In the genomic region with DNA sequence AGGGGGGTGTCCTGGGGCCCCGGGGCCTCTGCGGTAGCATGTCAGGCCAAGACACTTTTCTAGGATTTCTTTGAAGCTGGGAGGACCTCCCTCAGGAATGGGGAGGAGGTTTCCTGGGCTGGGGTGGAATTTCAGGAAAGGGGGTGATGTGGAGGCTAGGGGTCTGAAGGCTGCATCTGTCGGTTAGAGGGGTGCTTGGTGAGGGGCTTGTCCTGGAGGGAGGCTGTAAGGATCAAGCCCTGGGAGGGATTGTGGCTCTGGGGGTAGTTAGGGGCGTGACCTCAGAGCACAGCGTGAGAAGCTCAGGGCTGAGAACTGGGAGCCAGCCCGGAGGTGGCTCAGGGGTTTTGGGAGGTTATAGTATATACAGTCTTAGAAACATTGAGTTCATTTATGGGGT, we compare ENCODE assay signal across 9 cellular contexts. TPM values are rescaled to one million over a fixed set of nuclear protein-coding genes. Genes with fewer than 3 reads are reported as not detected.
DNase-seq lines count a peak whose midpoint lies in the region; ATAC-seq and TF ChIP-seq lines count a peak whose summit lies in the region.
"Had no signal": no experiment of that assay in that cellular context is flagged by ENCODE, and none has a peak within 500 bp of the region (broad histone marks: within the 10 kb centered on the region; RNA-seq: fewer than 3 reads in every experiment).

No MANE protein-coding gene starts in this region.

- TF ChIP-seq CTCF in heart left ventricle (IDR thresholded peaks at IDR 0.05) (no peak), brain (conservative IDR thresholded peaks at IDR 0.05) (no peak), liver (IDR thresholded peaks at IDR 0.05; ENCODE audit: low read depth, low read length, missing input control) (no peak), upper lobe of left lung (IDR thresholded peaks at IDR 0.05) (no peak)

- H3K27me3 Mint-ChIP-seq in brain: peaks cover 4% of the 10 kb centered on the region

- peak overlapping the region; percentile 18 to 100 (median 92) for H3K4me3 ChIP-seq in heart left ventricle
- H3K4me3 ChIP-seq in liver (ENCODE audit: low read depth in 1 of 3, low read length in 3 of 3): no peak overlapping the region
- H3K4me3 ChIP-seq in upper lobe of left lung: peak overlapping the region; percentile 60 to 98 (median 82)

- intact Hi-C loops in heart left ventricle (cut with DNase I) (loop anchor here in 7 of 10 donors (2.0 to 5.0 kb wide), 4 partner anchors 41 to 48 kb away; partner anchors contain the start of gene PRR12 (in 5 of the 7)), Right ventricle myocardium superior (cut with DNase I) (loop anchor here (2.0 kb wide), 1 partner anchor 46 kb away; no protein-coding TSS in a partner anchor)

- H3K9me3 ChIP-seq in heart left ventricle (no peaks in the 10 kb centered on the region), liver (ENCODE audit: control insufficient read depth in 4 of 4, low read length in 3 of 4) (no peaks in the 10 kb centered on the region), upper lobe of left lung (no peaks in the 10 kb centered on the region)

- H3K4me1 ChIP-seq in heart left ventricle (peaks cover 3 to 60% (median 44%) of the 10 kb centered on the region in 12 donors), liver (ENCODE audit: control insufficient read depth in 4 of 4, insufficient read depth in 4 of 4, low read length in 3 of 4) (peaks cover 4 to 21% (median 14%) of the 10 kb centered on the region in 4 donors), upper lobe of left lung (peaks cover 51 to 83% (median 58%) of the 10 kb centered on the region in 4 donors)

- no peaks in the 10 kb centered on the region for H3K27me3 ChIP-seq in heart left ventricle
- no peaks in the 10 kb centered on the region for H3K27me3 ChIP-seq in liver (ENCODE audit: control insufficient read depth in 4 of 4, insufficient read depth in 4 of 4, low read length in 3 of 4)
- no peaks in the 10 kb centered on the region for H3K27me3 ChIP-seq in upper lobe of left lung

- peak overlapping the region; percentile 96 to 100 (median 99) for H3K27ac ChIP-seq in heart left ventricle
- peak overlapping the region; percentile 29 to 31 for H3K27ac ChIP-seq in liver (ENCODE audit: low read depth in 1 of 2, low read length in 2 of 2)
- H3K27ac ChIP-seq in upper lobe of left lung: peak overlapping the region; percentile 95 to 100 (median 100)

- no peak for TF ChIP-seq POLR2A in heart left ventricle (IDR thresholded peaks at IDR 0.05)
- no peak for TF ChIP-seq POLR2A in upper lobe of left lung (IDR thresholded peaks at IDR 0.05)

- ATAC-seq in heart left ventricle (no peak), Right ventricle myocardium superior (ENCODE audit: poor library complexity) (no peak), upper lobe of left lung (ENCODE audit: low FRiP score in 2 of 2) (no peak), HG02970 (IDR thresholded peaks at IDR 0.05; ENCODE audit: low FRiP score, unreplicated experiment) (no peak)

- peaks cover 0 to 23% (median 12%) of the 10 kb centered on the region in 9 donors for H3K36me3 ChIP-seq in heart left ventricle
- H3K36me3 ChIP-seq in liver (ENCODE audit: control insufficient read depth in 4 of 4, insufficient read depth in 3 of 4, low read depth in 1 of 4, low read length in 3 of 4): no peaks in the 10 kb centered on the region
- peaks cover 0 to 21% (median 5%) of the 10 kb centered on the region in 4 donors for H3K36me3 ChIP-seq in upper lobe of left lung

- no peaks in the 10 kb centered on the region for H3K36me3 Mint-ChIP-seq in brain

- peak overlapping the region; percentile 83 to 99 (median 86) for H3K4me3 Mint-ChIP-seq in brain

- no peak overlapping the region for H3K9ac ChIP-seq in liver (ENCODE audit: low read depth in 1 of 2, low read length in 2 of 2)

- H3K4me1 Mint-ChIP-seq in brain: peaks cover 64% of the 10 kb centered on the region

- H3K9me3 Mint-ChIP-seq in brain: no peaks in the 10 kb centered on the region

- WGBS in heart left ventricle, 4 donors: 13 to 28% (median 16%) methylated on average over 5 to 6 of the region's 6 CpGs
- 39% methylated on average over 6 of the region's 6 CpGs for whole genome bisulfite sequencing in liver
- WGBS in upper lobe of left lung, 2 donors: 4 to 15% methylated on average over 6 of the region's 6 CpGs

- no peak for TF ChIP-seq EP300 in upper lobe of left lung (IDR thresholded peaks at IDR 0.05)

- peak in 1 of 5 donors; percentile 47 for DNase-seq in heart left ventricle
- DNase-seq in Right ventricle myocardium superior: no peak
- DNase-seq in upper lobe of left lung: no peak
- no peak for DNase-seq in HPDE6-E6E7 (ENCODE audit: extremely low spot score)
- no peak for DNase-seq in RKO (ENCODE audit: low spot score)
- DNase-seq: cortex of kidney had no signal

- TF ChIP-seq RAD21 in liver (IDR thresholded peaks at IDR 0.05): no peak

- peak overlapping the region in 4 of 5 experiments; percentile 18 to 100 (median 86) for H3K27ac Mint-ChIP-seq in brain

TF ChIP-seq in liver, 16 proteins besides CTCF, POLR2A, EP300 and RAD21 (continues in another document):
- TF ChIP-seq FOXA1 (IDR thresholded peaks at IDR 0.05): no peak
- TF ChIP-seq GABPA (IDR thresholded peaks at IDR 0.05 in 1 of 2, conservative IDR thresholded peaks at IDR 0.05 in 1 of 2): no peak
- TF ChIP-seq NR2F2 (IDR thresholded peaks at IDR 0.05): no peak
- no peak for TF ChIP-seq MAX (IDR thresholded peaks at IDR 0.05)
- no peak for TF ChIP-seq EGR1 (IDR thresholded peaks at IDR 0.05; ENCODE audit: low read depth in 2 of 2)
- TF ChIP-seq YY1 (IDR thresholded peaks at IDR 0.05): no peak
- no peak for TF ChIP-seq ZBTB33 (IDR thresholded peaks at IDR 0.05)
- no peak for TF ChIP-seq HNF4G (IDR thresholded peaks at IDR 0.05)
- no peak for TF ChIP-seq JUND (IDR thresholded peaks at IDR 0.05)

RNA-seq across cellular contexts. Expression of gene RRAS, which starts 1.6 kb away (rescaled TPM):
- total RNA-seq in heart left ventricle: 100 to 1,000 TPM in 7 of 9 donors, 10 to 100 TPM in 2; 64.4 to 149 (median 110) TPM
- 100 to 1,000 TPM; 133 to 177 TPM for polyA plus RNA-seq in heart left ventricle
- total RNA-seq in Right ventricle myocardium superior: 105 TPM
- polyA plus RNA-seq in brain (ENCODE audit: insufficient read depth, low read depth, low replicate concordance): 18.8 TPM
- total RNA-seq in liver: 1 to 10 TPM; 4.1 to 5.7 TPM
- 10 to 100 TPM; 16.5 to 18.5 TPM for polyA plus RNA-seq in liver
- 100 to 1,000 TPM in 3 of 6 donors, 10 to 100 TPM in 3; 81.7 to 160 (median 107) TPM for total RNA-seq in upper lobe of left lung

RNA-seq across cellular contexts. Expression of gene SCAF1, which starts 3.6 kb away (rescaled TPM):
- total RNA-seq in heart left ventricle (10 to 100 TPM; 24.5 to 52.8 (median 46.3) TPM), Right ventricle myocardium superior (42.0 TPM), liver (10 to 100 TPM in 1 of 2 donors, 1 to 10 TPM in 1; 9.2 to 10.6 TPM), upper lobe of left lung (10 to 100 TPM; 28.6 to 98.5 (median 71.0) TPM)
- polyA plus RNA-seq in heart left ventricle (10 to 100 TPM; 26.9 to 28.2 TPM), brain (ENCODE audit: insufficient read depth, low read depth, low replicate concordance) (67.3 TPM), liver (10 to 100 TPM in 1 of 2 donors, 1 to 10 TPM in 1; 4.6 to 17.6 TPM)

RNA-seq across cellular contexts. Expression of gene IRF3, which starts 27.3 kb away (rescaled TPM):
- total RNA-seq in heart left ventricle: 10 to 100 TPM; 23.1 to 55.7 (median 30.5) TPM
- polyA plus RNA-seq in heart left ventricle: 10 to 100 TPM; 35.1 to 68.0 TPM
- total RNA-seq in Right ventricle myocardium superior: 29.9 TPM
- polyA plus RNA-seq in brain (ENCODE audit: insufficient read depth, low read depth, low replicate concordance): 80.8 TPM
- 10 to 100 TPM; 24.4 to 31.7 TPM for total RNA-seq in liver
- 10 to 100 TPM; 18.2 to 33.6 TPM for polyA plus RNA-seq in liver
- total RNA-seq in upper lobe of left lung: 100 to 1,000 TPM in 3 of 6 donors, 10 to 100 TPM in 3; 50.5 to 210 (median 99.1) TPM

RNA-seq across cellular contexts. Expression of gene BCL2L12, which starts 27.4 kb away (rescaled TPM):
- 10 to 100 TPM in 5 of 9 donors, 1 to 10 TPM in 4; 5.9 to 15.9 (median 10.0) TPM for total RNA-seq in heart left ventricle
- 10 to 100 TPM; 14.2 to 18.6 TPM for polyA plus RNA-seq in heart left ventricle
- total RNA-seq in Right ventricle myocardium superior: 10.8 TPM
- polyA plus RNA-seq in brain (ENCODE audit: insufficient read depth, low read depth, low replicate concordance): 11.5 TPM
- total RNA-seq in liver: 1 to 10 TPM; 1.6 to 6.3 TPM
- 10 to 100 TPM in 1 of 2 donors, 1 to 10 TPM in 1; 7.2 to 15.7 TPM for polyA plus RNA-seq in liver
- total RNA-seq in upper lobe of left lung: 10 to 100 TPM in 3 of 6 donors, 1 to 10 TPM in 3; 4.2 to 21.3 (median 14.1) TPM

RNA-seq across cellular contexts. Expression of gene PRMT1, which starts 38.7 kb away (rescaled TPM):
- total RNA-seq in heart left ventricle (100 to 1,000 TPM; 106 to 170 (median 124) TPM), Right ventricle myocardium superior (110 TPM), liver (10 to 100 TPM; 61.6 to 67.2 TPM), upper lobe of left lung (100 to 1,000 TPM in 2 of 6 donors, 10 to 100 TPM in 4; 65.6 to 155 (median 82.0) TPM)
- polyA plus RNA-seq in heart left ventricle (100 to 1,000 TPM; 113 to 283 TPM), brain (ENCODE audit: insufficient read depth, low read depth, low replicate concordance) (243 TPM), liver (10 to 100 TPM; 35.1 to 46.0 TPM)

Comparison
In these comparisons a context has a peak if more than half of its experiments do, and no peak if none do; other contexts are left out.
1. H3K27ac ChIP-seq: peak in every context shown above with its lines; median percentile 100 in upper lobe of left lung; 99 in heart left ventricle; 30 in liver.
2. H3K4me3 ChIP-seq: peak in heart left ventricle (12 of 12) and upper lobe of left lung (4 of 4); none in liver (0 of 3).
3. RNA of gene RRAS, which starts 1.6 kb away (total RNA-seq): 81.7 to 160 TPM in upper lobe of left lung, 64.4 to 149 TPM in heart left ventricle and 105 TPM in Right ventricle myocardium superior (single experiment); 4.1 to 5.7 TPM in liver; every median in the first group is over 4 times any median in the second.